In genomic region chr1:32743380-32744062, GRCh38 we compare ENCODE assay signal across 9 cellular contexts. TPM values are rescaled to one million over a fixed set of nuclear protein-coding genes. Genes with fewer than 3 reads are reported as not detected.
A peak's percentile ranks its signal among the peaks of the same experiment; 100 is the strongest.
DNase-seq lines count a peak whose midpoint lies in the region; ATAC-seq and TF ChIP-seq lines count a peak whose summit lies in the region.
"Had no signal": no experiment of that assay in that cellular context is flagged by ENCODE, and none has a peak within 500 bp of the region (broad histone marks: within the 10 kb centered on the region; RNA-seq: fewer than 3 reads in every experiment).

No MANE protein-coding gene starts in this region.

- H3K27ac ChIP-seq in HUES6 (ENCODE audit: low read depth, low read length), result no peak overlapping the region
- peak overlapping the region; percentile 97 to 99 (median 98) for H3K27ac ChIP-seq in thyroid gland
- no peak overlapping the region for H3K27ac ChIP-seq in MM.1S (ENCODE audit: low read length)

- H3K9me3 ChIP-seq in HUES6 (ENCODE audit: control insufficient read depth, insufficient read depth, low read depth, low read length) (no peaks in the 10 kb centered on the region), thyroid gland (no peaks in the 10 kb centered on the region), MM.1S (replicated peaks; ENCODE audit: insufficient read depth, low read length) (no peaks in the 10 kb centered on the region)

- 34 to 44% methylated on average over 5 of the region's 5 CpGs for WGBS in thyroid gland, 2 donors

- H3K4me3 ChIP-seq in HUES6 (ENCODE audit: low read depth, low read length), result peak overlapping the region; percentile 65; the same call in 1 of the 2 replicates
- H3K4me3 ChIP-seq in thyroid gland (replicated peaks in 1 of 3), result no peak overlapping the region
- no peak overlapping the region for H3K4me3 ChIP-seq in MM.1S (ENCODE audit: low read length)

- DNase-seq in T47D (ENCODE audit: low read depth in 1 of 2, low spot score in 1 of 2) (peak; percentile 52 to 55), left lobe of liver (ENCODE audit: low spot score) (peak; percentile 48), thyroid gland (peak in 1 of 2 donors; percentile 32), MM.1S (no peak), erythroblast (lab: John Stamatoyannopoulos, UW) (no peak)
- DNase-seq: activated CD4-positive, CD25-positive, alpha-beta regulatory T cell treated with anti-CD3 and anti-CD28 coated beads, Interleukin-2, amount 50 U/mL, for 72 hours; NCI-H524 had no signal

- no peaks in the 10 kb centered on the region for H3K9me2 ChIP-seq in MM.1S (replicated peaks; ENCODE audit: insufficient read depth, low read length)

- no peak overlapping the region for H2AFZ ChIP-seq in MM.1S (ENCODE audit: low read length)

- ATAC-seq in left lobe of liver (peak; percentile 24), GM18511 (IDR thresholded peaks at IDR 0.05; ENCODE audit: unreplicated experiment) (no peak)

- no peak for TF ChIP-seq CTCF in thyroid gland (IDR thresholded peaks at IDR 0.05)
- TF ChIP-seq CTCF in MM.1S (IDR thresholded peaks at IDR 0.05; ENCODE audit: low read length), result no peak

- no peaks in the 10 kb centered on the region for H4K20me1 ChIP-seq in MM.1S (ENCODE audit: insufficient read depth, low read length)

- TF ChIP-seq POLR2A in thyroid gland (IDR thresholded peaks at IDR 0.05) (peak in 1 of 2 donors; percentile 2), erythroblast (IDR thresholded peaks at IDR 0.05; ENCODE audit: low read length) (no peak)

- no peak overlapping the region for H3K4me2 ChIP-seq in MM.1S (ENCODE audit: low read depth, low read length)

- H3K9ac ChIP-seq in HUES6 (ENCODE audit: low read length) (peak overlapping the region; percentile 91), MM.1S (ENCODE audit: low read length) (no peak overlapping the region)

- no peaks in the 10 kb centered on the region for H3K27me3 ChIP-seq in HUES6 (ENCODE audit: control insufficient read depth, insufficient read depth, low read length)
- no peaks in the 10 kb centered on the region for H3K27me3 ChIP-seq in thyroid gland
- H3K27me3 ChIP-seq in MM.1S (replicated peaks; ENCODE audit: insufficient read depth, low read length), result no peaks in the 10 kb centered on the region

- peaks cover 35% of the 10 kb centered on the region for H3K4me1 ChIP-seq in HUES6 (ENCODE audit: control insufficient read depth, insufficient read depth, low read length)
- peaks cover 36 to 49% of the 10 kb centered on the region in 2 donors for H3K4me1 ChIP-seq in thyroid gland
- H3K4me1 ChIP-seq in MM.1S (ENCODE audit: low read length), result peaks cover 3% of the 10 kb centered on the region; the same call in 1 of the 2 replicates

- peaks cover 4% of the 10 kb centered on the region; the same call in 1 of the 2 replicates for H3F3A ChIP-seq in MM.1S (ENCODE audit: insufficient read depth, low read length)

- in situ Hi-C loops in T47D (cut with HindIII; ENCODE audit: low pct_unique_long_range_greater_than_20kb, low sequenced_read_pairs), result no loop called here

- peaks cover 10% of the 10 kb centered on the region for H3K79me2 ChIP-seq in MM.1S (ENCODE audit: low read length)

- peaks cover 3% of the 10 kb centered on the region; the same call in 1 of the 2 replicates for H3K36me3 ChIP-seq in HUES6 (ENCODE audit: control insufficient read depth, insufficient read depth, low read length)
- H3K36me3 ChIP-seq in thyroid gland, result no peaks in the 10 kb centered on the region
- H3K36me3 ChIP-seq in MM.1S (replicated peaks; ENCODE audit: insufficient read depth, low read length), result no peaks in the 10 kb centered on the region

- intact Hi-C loops in thyroid gland (cut with DNase I), result no loop called here

RNA-seq across cellular contexts. Expression of gene SYNC, which starts 41.0 kb away (rescaled TPM):
- 0.45 TPM for total RNA-seq in left lobe of liver
- total RNA-seq in thyroid gland, result 10 to 100 TPM in 1 of 4 donors, 1 to 10 TPM in 3; 7.3 to 13.7 (median 7.7) TPM

Comparison
In these comparisons a context has a peak if more than half of its experiments do, and no peak if none do; other contexts are left out.
1. H3K27ac ChIP-seq: peak in thyroid gland (3 of 3); none in HUES6 (single experiment) and MM.1S (single experiment).
2. DNase-seq: peak in T47D (2 of 2) and left lobe of liver (single experiment); none in MM.1S (single experiment) and erythroblast (0 of 2).